ENCODE assay signal across 8 cellular contexts in the genomic region with DNA sequence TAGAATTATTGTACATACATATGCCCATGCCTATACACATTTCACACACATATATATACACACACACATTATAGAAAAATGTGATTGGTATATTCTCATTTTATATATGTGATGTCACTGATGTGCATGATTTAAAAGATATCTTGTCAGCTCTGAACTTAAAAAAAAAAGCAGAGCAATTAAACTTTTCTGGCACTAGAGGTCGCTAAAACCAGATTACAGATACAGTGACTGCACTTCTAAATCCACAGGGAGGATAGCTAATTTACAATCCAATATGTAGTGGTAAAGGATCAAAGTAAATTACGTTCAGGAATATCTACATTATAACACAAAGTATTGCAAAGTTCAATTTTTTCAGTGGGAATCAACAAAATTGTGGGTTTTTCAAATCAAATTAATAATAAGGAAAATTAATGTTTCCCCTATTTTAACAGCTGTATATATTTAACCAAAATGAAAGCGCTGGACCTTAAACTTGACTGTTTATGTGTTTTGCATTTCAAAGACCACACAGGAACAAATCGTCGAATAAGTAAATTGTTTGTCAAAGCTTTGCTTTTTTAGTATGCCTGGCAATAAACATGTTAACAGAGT.
A peak's percentile ranks its signal among the peaks of the same experiment; 100 is the strongest.
DNase-seq lines count a peak whose midpoint lies in the region; ATAC-seq and TF ChIP-seq lines count a peak whose summit lies in the region.

No MANE protein-coding gene starts in this region.

- CTCF ChIA-PET in OCI-LY7 (lab: Charles Lee; ENCODE audit: unreplicated experiment) = no interaction called here
- CTCF ChIA-PET in activated CD4-positive, alpha-beta T cell treated with anti-CD3 and anti-CD28 coated beads for 36 hours (lab: Charles Lee) = interaction anchor here (0.7 to 1.4 kb wide), 6 partner anchors 9 to 1945 kb away, joined by 3 to 5 read pairs (median 3); no protein-coding TSS in a partner anchor

- no peaks in the 10 kb centered on the region for H3K79me2 ChIP-seq in DOHH2 (ENCODE audit: control insufficient read depth, low read length)
- no peaks in the 10 kb centered on the region for H3K79me2 ChIP-seq in OCI-LY7 (ENCODE audit: insufficient read depth, low read depth, low read length)

- H3K9me2 ChIP-seq in DOHH2 (replicated peaks; ENCODE audit: control insufficient read depth, low read length) = no peaks in the 10 kb centered on the region
- H3K9me2 ChIP-seq in OCI-LY7 (ENCODE audit: insufficient read depth, low read length) = no peaks in the 10 kb centered on the region

- no peak overlapping the region for H2AFZ ChIP-seq in OCI-LY7 (ENCODE audit: low read length)

- WGBS in thyroid gland, 2 donors = 30% methylated on average over 5 of the region's 5 CpGs

- H3K27ac Mint-ChIP-seq in activated CD4-positive, alpha-beta T cell treated with anti-CD3 and anti-CD28 coated beads for 36 hours = no peak overlapping the region

- no peak overlapping the region for H3K27ac ChIP-seq in DOHH2 (ENCODE audit: low read depth, low read length)
- no peak overlapping the region for H3K27ac ChIP-seq in OCI-LY7 (ENCODE audit: low read depth, low read length, poor library complexity, severe bottlenecking)
- no peak overlapping the region for H3K27ac ChIP-seq in thyroid gland

- no peaks in the 10 kb centered on the region for H3K36me3 Mint-ChIP-seq in activated CD4-positive, alpha-beta T cell treated with anti-CD3 and anti-CD28 coated beads for 36 hours (ENCODE audit: low read depth)

- H4K20me1 ChIP-seq in DOHH2 (ENCODE audit: control insufficient read depth, insufficient read depth, low read depth, low read length) = no peaks in the 10 kb centered on the region
- no peaks in the 10 kb centered on the region for H4K20me1 ChIP-seq in OCI-LY7 (ENCODE audit: insufficient read depth, low read length)

- no peaks in the 10 kb centered on the region for H3K4me1 Mint-ChIP-seq in activated CD4-positive, alpha-beta T cell treated with anti-CD3 and anti-CD28 coated beads for 36 hours

- intact Hi-C loops in OCI-LY7 (cut with micrococcal nuclease; ENCODE audit: unreplicated experiment) (loop anchor here (10.0 kb wide), 2 partner anchors 920 to 1050 kb away; no protein-coding TSS in a partner anchor), thyroid gland (cut with DNase I) (no loop called here), left colon (cut with DNase I, micrococcal nuclease) (no loop called here)
- intact Hi-C loops in activated CD4-positive, alpha-beta T cell treated with anti-CD3 and anti-CD28 coated beads for 36 hours (cut with DNase I, micrococcal nuclease) = no loop called here

- H3F3A ChIP-seq in DOHH2 (ENCODE audit: control insufficient read depth, insufficient read depth) = no peaks in the 10 kb centered on the region

- no peak for TF ChIP-seq POLR2A in thyroid gland (IDR thresholded peaks at IDR 0.05)

- H3K27me3 Mint-ChIP-seq in activated CD4-positive, alpha-beta T cell treated with anti-CD3 and anti-CD28 coated beads for 36 hours = no peaks in the 10 kb centered on the region

- no peaks in the 10 kb centered on the region for H3K36me3 ChIP-seq in DOHH2 (ENCODE audit: control insufficient read depth, low read length)
- H3K36me3 ChIP-seq in OCI-LY7 (ENCODE audit: insufficient read depth, low read length) = no peaks in the 10 kb centered on the region
- no peaks in the 10 kb centered on the region for H3K36me3 ChIP-seq in thyroid gland

- no peak for ATAC-seq in activated CD4-positive, alpha-beta T cell treated with anti-CD3 and anti-CD28 coated beads for 36 hours
- no peak for ATAC-seq in left colon

- H3K4me3 ChIP-seq in DOHH2 (ENCODE audit: low read length) (no peak overlapping the region), OCI-LY7 (ENCODE audit: low read depth, low read length, poor library complexity, severe bottlenecking) (no peak overlapping the region), fibroblast of pulmonary artery (replicated peaks; ENCODE audit: low read depth, low read length) (no peak overlapping the region), thyroid gland (replicated peaks in 1 of 3) (no peak overlapping the region)

- TF ChIP-seq CTCF in DOHH2 (IDR thresholded peaks at IDR 0.05; ENCODE audit: low read depth, low read length, poor library complexity, severe bottlenecking) (peak; percentile 78), OCI-LY7 (conservative IDR thresholded peaks at IDR 0.05; ENCODE audit: low read length) (peak; percentile 86), fibroblast of pulmonary artery (IDR thresholded peaks at IDR 0.05; ENCODE audit: low read length, missing control alignments) (peak; percentile 67), thyroid gland (IDR thresholded peaks at IDR 0.05) (peak in 4 of 6 experiments; percentile 26 to 69 (median 55))

- H3K9me3 Mint-ChIP-seq in activated CD4-positive, alpha-beta T cell treated with anti-CD3 and anti-CD28 coated beads for 36 hours (ENCODE audit: low read depth) = no peaks in the 10 kb centered on the region

- H3K9me3 ChIP-seq in DOHH2 (ENCODE audit: control insufficient read depth, insufficient read depth, low read length) = no peaks in the 10 kb centered on the region
- no peaks in the 10 kb centered on the region for H3K9me3 ChIP-seq in OCI-LY7 (ENCODE audit: low read length)
- no peaks in the 10 kb centered on the region for H3K9me3 ChIP-seq in thyroid gland

- H3K4me2 ChIP-seq in DOHH2 (ENCODE audit: low read length) = no peak overlapping the region
- H3K4me2 ChIP-seq in OCI-LY7 (ENCODE audit: low read length) = no peak overlapping the region

- DNase-seq in HT-29 (ENCODE audit: low spot score) (peak; percentile 50), OCI-LY7 (ENCODE audit: low spot score) (peak; percentile 33), fibroblast of pulmonary artery (ENCODE audit: low read depth) (peak; percentile 62), thyroid gland (no peak), left colon (no peak)
- no peak for DNase-seq in activated CD4-positive, alpha-beta T cell treated with anti-CD3 and anti-CD28 coated beads for 36 hours
- no peak for DNase-seq in activated naive CD4-positive, alpha-beta T cell treated with Interleukin-2 at 50 U/mL for 16 hours

- BruUV-seq in OCI-LY7 (replicated peaks; lab: Mats Ljungman, UMichigan) = no TSS peak

- no peaks in the 10 kb centered on the region for H3K27me3 ChIP-seq in DOHH2 (ENCODE audit: control insufficient read depth, low read length)
- no peaks in the 10 kb centered on the region for H3K27me3 ChIP-seq in thyroid gland

- H3K4me1 ChIP-seq in DOHH2 (ENCODE audit: control insufficient read depth, low read length) (no peaks in the 10 kb centered on the region), OCI-LY7 (ENCODE audit: insufficient read depth, low read length, poor library complexity, severe bottlenecking) (no peaks in the 10 kb centered on the region), thyroid gland (peaks cover 0 to 5% of the 10 kb centered on the region in 2 donors)

- POLR2A ChIA-PET in OCI-LY7 (lab: Charles Lee) = interaction anchor here (0.9 kb wide), 1 partner anchor 11 kb away, joined by 3 read pairs; no protein-coding TSS in a partner anchor
- POLR2A ChIA-PET in activated CD4-positive, alpha-beta T cell treated with anti-CD3 and anti-CD28 coated beads for 36 hours (lab: Charles Lee) = interaction anchor here (0.7 kb wide), 1 partner anchor 1202 kb away, joined by 13 read pairs; no protein-coding TSS in a partner anchor

- no peak overlapping the region for H3K4me3 Mint-ChIP-seq in activated CD4-positive, alpha-beta T cell treated with anti-CD3 and anti-CD28 coated beads for 36 hours

Comparison
In these comparisons a context has a peak if more than half of its experiments do, and no peak if none do; other contexts are left out.
1. DNase-seq: peak in HT-29 (single experiment), OCI-LY7 (single experiment) and fibroblast of pulmonary artery (single experiment); none in thyroid gland (0 of 2), activated CD4-positive, alpha-beta T cell treated with anti-CD3 and anti-CD28 coated beads for 36 hours (single experiment), left colon (0 of 2) and activated naive CD4-positive, alpha-beta T cell treated with Interleukin-2 at 50 U/mL for 16 hours (single experiment).
2. Peak in every context shown above with its lines, with median percentiles within 50 percentile points of each other: CTCF ChIP-seq.